Comparison of ENCODE assay signal across 8 cellular contexts in the genomic region with DNA sequence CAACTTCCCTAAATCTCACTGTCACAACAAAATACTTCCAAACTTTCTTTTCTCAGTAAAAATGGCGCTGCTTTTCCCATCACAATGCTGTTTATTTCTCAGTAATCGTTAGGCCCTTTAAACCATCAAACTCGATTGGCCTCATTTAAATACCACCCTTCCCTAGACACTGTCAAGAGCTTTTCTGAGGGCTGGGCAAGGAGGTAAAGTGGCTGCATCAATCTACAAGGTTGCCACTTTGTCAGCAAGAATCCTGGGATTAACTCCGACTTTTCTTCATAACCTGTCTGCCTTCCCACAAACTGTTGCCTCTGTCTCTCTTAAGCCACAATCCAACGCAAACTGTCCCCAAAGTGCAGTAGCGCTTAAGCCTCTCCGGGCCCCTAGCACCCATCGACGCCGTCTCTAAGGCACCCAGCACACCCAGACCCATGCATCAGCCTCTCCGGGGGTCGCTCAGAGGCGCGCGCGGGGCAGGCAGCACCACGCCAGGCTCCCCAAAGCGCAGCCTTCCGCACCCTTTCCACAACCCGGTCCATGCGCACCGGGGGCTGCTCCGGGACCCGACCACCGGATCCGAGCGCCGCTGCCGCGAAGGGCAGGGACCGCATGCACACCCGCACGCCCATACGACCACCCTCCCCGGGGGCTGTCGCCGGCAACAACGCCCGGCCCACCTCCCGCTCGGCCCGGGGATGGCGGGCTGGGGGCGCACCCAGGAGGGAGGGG. TPM values are rescaled to one million over a fixed set of nuclear protein-coding genes. Genes with fewer than 3 reads are reported as not detected.
DNase-seq lines count a peak whose midpoint lies in the region; ATAC-seq and TF ChIP-seq lines count a peak whose summit lies in the region.

No MANE protein-coding gene starts in this region.

- peak; percentile 26 for DNase-seq in A172 (ENCODE audit: low spot score)
- peak; percentile 65 for DNase-seq in NCI-H345 treated with DMSO at 0.1 percent for 48 hours (lab: John Stamatoyannopoulos, UW; ENCODE audit: unreplicated experiment)
- peak; percentile 13 for DNase-seq in activated naive CD4-positive, alpha-beta T cell treated with anti-CD3 and anti-CD28 coated beads, Interleukin-2, amount 50 U/mL, for 16 hours
- DNase-seq in heart left ventricle: peak in 3 of 5 donors; percentile 18 to 64 (median 31)
- DNase-seq in prostate gland (ENCODE audit: low spot score): no peak
- no peak for DNase-seq in HPDE6-E6E7 (ENCODE audit: extremely low spot score)
- DNase-seq in RPMI8226: no peak

- H3K36me3 ChIP-seq in heart left ventricle (no peaks in the 10 kb centered on the region), prostate gland (no peaks in the 10 kb centered on the region)

- TF ChIP-seq POLR2A in heart left ventricle (IDR thresholded peaks at IDR 0.05) (no peak), prostate gland (IDR thresholded peaks at IDR 0.05) (no peak)

- ATAC-seq in GM18861 (IDR thresholded peaks at IDR 0.05; ENCODE audit: unreplicated experiment) (peak; percentile 9), heart left ventricle (peak in 2 of 4 donors; percentile 3 to 11)

- H3K27me3 ChIP-seq in heart left ventricle: no peaks in the 10 kb centered on the region
- H3K27me3 ChIP-seq in prostate gland (replicated peaks; ENCODE audit: insufficient read depth): no peaks in the 10 kb centered on the region

- H3K27ac ChIP-seq in heart left ventricle: peak overlapping the region in 6 of 12 donors; percentile 10 to 64 (median 36)
- peak overlapping the region; percentile 42 to 71 for H3K27ac ChIP-seq in prostate gland

- peak overlapping the region; percentile 60 to 96 (median 74) for H3K4me3 ChIP-seq in heart left ventricle
- H3K4me3 ChIP-seq in prostate gland: peak overlapping the region; percentile 52 to 80

- no peak for TF ChIP-seq CTCF in heart left ventricle (IDR thresholded peaks at IDR 0.05)
- no peak for TF ChIP-seq CTCF in prostate gland (IDR thresholded peaks at IDR 0.05)

- intact Hi-C loops in heart left ventricle (cut with DNase I) (loop anchor here in 1 of 10 donors (10.0 kb wide), 1 partner anchor 168 kb away; a partner anchor contains a TSS), prostate gland (cut with DNase I) (no loop called here)

- H3K4me1 ChIP-seq in heart left ventricle (peaks cover 0 to 23% (median 3%) of the 10 kb centered on the region in 12 donors), prostate gland (replicated peaks) (no peaks in the 10 kb centered on the region)

- H3K9me3 ChIP-seq in heart left ventricle (no peaks in the 10 kb centered on the region), prostate gland (no peaks in the 10 kb centered on the region)

- WGBS in heart left ventricle, 4 donors: 1 to 2% (median 2%) methylated on average over 37 to 44 of the region's 44 CpGs
- 6% methylated on average over 19 of the region's 44 CpGs for WGBS in prostate gland

RNA-seq across cellular contexts. Expression of a gene that starts 0.7 kb away (rescaled TPM):
- total RNA-seq in A172 (2014; rRNA removed; shearing (Covaris generic)): 44.0 and 78.1 TPM in 2 replicates
- total RNA-seq in heart left ventricle: 10 to 100 TPM; 12.9 to 34.9 (median 17.3) TPM
- 10 to 100 TPM in 1 of 2 donors, 1 to 10 TPM in 1; 4.5 to 16.1 TPM for polyA plus RNA-seq in heart left ventricle
- total RNA-seq in prostate gland: 10 to 100 TPM; 20.3 to 40.2 TPM

Comparison
In these comparisons a context has a peak if more than half of its experiments do, and no peak if none do; other contexts are left out.
1. DNase-seq: peak in A172 (single experiment), NCI-H345 treated with DMSO at 0.1 percent for 48 hours (single experiment), activated naive CD4-positive, alpha-beta T cell treated with anti-CD3 and anti-CD28 coated beads, Interleukin-2, amount 50 U/mL, for 16 hours (single experiment) and heart left ventricle (3 of 5); none in prostate gland (single experiment), HPDE6-E6E7 (single experiment) and RPMI8226 (single experiment).